ENCODE assay signal across 29 cellular contexts in genomic region chr13:41150058-41150457, GRCh38.
"Had no signal": no experiment of that assay in that cellular context is flagged by ENCODE, and none has a peak within 500 bp of the region (broad histone marks: within the 10 kb centered on the region; RNA-seq: fewer than 3 reads in every experiment).

No MANE protein-coding gene starts in this region.

- H3K27ac Mint-ChIP-seq: dendritic cell treated with granulocyte-macrophage colony-stimulating factor and Interleukin-4, amounts not matched to agents 40 ng/mL and 50 ng/mL, for 4 days; naive thymus-derived CD4-positive, alpha-beta T cell; nephron; neural progenitor cell; stimulated activated naive CD8-positive, alpha-beta T cell treated with anti-CD3 and anti-CD28 coated beads, Interleukin-15, amount 100 ng/mL, for 72 hours had no signal

- H3K4me1 ChIP-seq: colonic mucosa, gastrocnemius medialis, left lung, neural progenitor cell, parathyroid adenoma, prostate gland, right atrium auricular region, suprapubic skin, transverse colon, upper lobe of right lung, uterus had no signal

- DNase-seq: colonic mucosa; effector CD8-positive, alpha-beta T cell; erythroblast; gastrocnemius medialis; head of caudate nucleus; kidney; left cardiac atrium; left lung; mesendoderm; midbrain; naive thymus-derived CD4-positive, alpha-beta T cell; stimulated activated CD4-positive, alpha-beta T cell treated with anti-CD3 and anti-CD28 coated beads, Interleukin-12 subunit alpha, Interleukin-12 subunit beta, amount 100 ng/mL, for 4 hours; stimulated activated CD4-positive, alpha-beta T cell treated with anti-CD3 and anti-CD28 coated beads, Interleukin-1b, Interleukin-23, amount 100 ng/mL, for 48 hours; stimulated activated CD4-positive, alpha-beta T cell treated with anti-CD3 and anti-CD28 coated beads, Interleukin-4, amount 100 ng/mL, for 1 hour; stimulated activated CD8-positive, alpha-beta memory T cell treated with anti-CD3 and anti-CD28 coated beads, Interleukin-4, amount 100 ng/mL, for 48 hours; stimulated activated naive CD4-positive, alpha-beta T cell; stimulated activated naive CD8-positive, alpha-beta T cell treated with anti-CD3 and anti-CD28 coated beads, Interleukin-15, amount 100 ng/mL, for 72 hours; transverse colon; upper lobe of right lung; uterus had no signal

- H3K4me3 Mint-ChIP-seq: dendritic cell treated with granulocyte-macrophage colony-stimulating factor and Interleukin-4, amounts not matched to agents 40 ng/mL and 50 ng/mL, for 4 days; naive thymus-derived CD4-positive, alpha-beta T cell; nephron; neural progenitor cell; stimulated activated naive CD8-positive, alpha-beta T cell treated with anti-CD3 and anti-CD28 coated beads, Interleukin-15, amount 100 ng/mL, for 72 hours had no signal

- H3K27me3 Mint-ChIP-seq: dendritic cell treated with granulocyte-macrophage colony-stimulating factor and Interleukin-4, amounts not matched to agents 40 ng/mL and 50 ng/mL, for 4 days; naive thymus-derived CD4-positive, alpha-beta T cell; stimulated activated naive CD8-positive, alpha-beta T cell treated with anti-CD3 and anti-CD28 coated beads, Interleukin-15, amount 100 ng/mL, for 72 hours had no signal

- H3K9me3 ChIP-seq: gastrocnemius medialis, prostate gland had no signal

- H3K4me3 ChIP-seq: colonic mucosa, gastrocnemius medialis, left lung, neural progenitor cell, prostate gland, right atrium auricular region, smooth muscle cell, suprapubic skin, transverse colon, upper lobe of right lung, uterus had no signal

- ATAC-seq: gastrocnemius medialis; left cardiac atrium; left lung; naive thymus-derived CD4-positive, alpha-beta T cell; sciatic nerve; stimulated activated naive CD8-positive, alpha-beta T cell treated with anti-CD3 and anti-CD28 coated beads, Interleukin-15, amount 100 ng/mL, for 72 hours; upper lobe of right lung had no signal

- H3K27ac ChIP-seq: colonic mucosa, gastrocnemius medialis, left lung, neural progenitor cell, parathyroid adenoma, prostate gland, right atrium auricular region, suprapubic skin, transverse colon, upper lobe of right lung, uterus had no signal

- H3K4me1 Mint-ChIP-seq: nephron; neural progenitor cell; stimulated activated naive CD8-positive, alpha-beta T cell treated with anti-CD3 and anti-CD28 coated beads, Interleukin-15, amount 100 ng/mL, for 72 hours had no signal

- H3K36me3 ChIP-seq: colonic mucosa, prostate gland, suprapubic skin, transverse colon, upper lobe of right lung, uterus had no signal

- H3K9ac ChIP-seq: neural progenitor cell, parathyroid adenoma had no signal

- H3K27me3 ChIP-seq: colonic mucosa, gastrocnemius medialis, left lung, neural progenitor cell, right atrium auricular region, suprapubic skin, transverse colon, upper lobe of right lung, uterus had no signal
